In genomic region chr9:132411091-132411508, GRCh38 we compare ENCODE assay signal across 9 cellular contexts. TPM values are rescaled to one million over a fixed set of nuclear protein-coding genes. Genes with fewer than 3 reads are reported as not detected.
A peak's percentile ranks its signal among the peaks of the same experiment; 100 is the strongest.
DNase-seq lines count a peak whose midpoint lies in the region; ATAC-seq and TF ChIP-seq lines count a peak whose summit lies in the region.
"Had no signal": no experiment of that assay in that cellular context is flagged by ENCODE, and none has a peak within 500 bp of the region (broad histone marks: within the 10 kb centered on the region; RNA-seq: fewer than 3 reads in every experiment).

No MANE protein-coding gene starts in this region.

- H3K4me1 ChIP-seq in colonic mucosa (peaks cover 18% of the 10 kb centered on the region), lower lobe of right lung (peaks cover 29% of the 10 kb centered on the region)

- H3K4me3 ChIP-seq in colonic mucosa = peak overlapping the region; percentile 36
- peak overlapping the region; percentile 58 for H3K4me3 ChIP-seq in lower lobe of right lung

- H3K36me3 ChIP-seq in colonic mucosa = no peaks in the 10 kb centered on the region
- H3K36me3 ChIP-seq in lower lobe of right lung = no peaks in the 10 kb centered on the region
- H3K36me3 ChIP-seq: neutrophil had no signal

- peaks cover 20% of the 10 kb centered on the region for H3K27me3 ChIP-seq in colonic mucosa
- peaks cover 66% of the 10 kb centered on the region for H3K27me3 ChIP-seq in lower lobe of right lung (ENCODE audit: low read depth)

- no peak overlapping the region for H3K9ac ChIP-seq in colonic mucosa (ENCODE audit: low read depth in 2 of 2, low read length in 2 of 2)

- no peaks in the 10 kb centered on the region for H3K9me3 ChIP-seq in colonic mucosa
- H3K9me3 ChIP-seq in lower lobe of right lung = no peaks in the 10 kb centered on the region
- H3K9me3 ChIP-seq: neutrophil had no signal

- intact Hi-C loops in colonic mucosa (cut with DNase I) = loop anchor here (5.0 to 10.0 kb wide), 3 partner anchors 166 to 386 kb away; no protein-coding TSS in a partner anchor
- intact Hi-C loops in lower lobe of right lung (cut with DNase I) = no loop called here

- H3K27ac ChIP-seq in colonic mucosa = no peak overlapping the region
- no peak overlapping the region for H3K27ac ChIP-seq in lower lobe of right lung
- H3K27ac ChIP-seq: neutrophil had no signal

- ATAC-seq in lower lobe of right lung = peak; percentile 60 to 72

- DNase-seq in SKM-1 treated with dmso at 0.1 percent for 144 hours (lab: John Stamatoyannopoulos, UW; ENCODE audit: unreplicated experiment) (peak; percentile 2), SKM-1 (lab: John Stamatoyannopoulos, UW; ENCODE audit: unreplicated experiment) (no peak), NCI-H2029 (lab: John Stamatoyannopoulos, UW) (peak; percentile 84), colonic mucosa (peak; percentile 53), lower lobe of right lung (peak; percentile 60), pons (ENCODE audit: low spot score) (no peak)
- peak; percentile 82 for DNase-seq in activated CD4-positive, alpha-beta T cell treated with anti-CD3 and anti-CD28 coated beads for 48 hours
- peak; percentile 81 for DNase-seq in stimulated activated CD8-positive, alpha-beta memory T cell treated with anti-CD3 and anti-CD28 coated beads, Interleukin-4, amount 100 ng/mL, for 48 hours

- TF ChIP-seq CTCF in colonic mucosa (IDR thresholded peaks at IDR 0.05) (peak; percentile 63), lower lobe of right lung (IDR thresholded peaks at IDR 0.05) (peak; percentile 64)

RNA-seq across cellular contexts. Expression of gene CFAP77, which starts 1.1 kb away (rescaled TPM):
- total RNA-seq in colonic mucosa (not detected), lower lobe of right lung (3.7 TPM)

RNA-seq across cellular contexts. Expression of gene TTF1, which starts 4.5 kb away (rescaled TPM):
- total RNA-seq in colonic mucosa (10 to 100 TPM; 11.1 to 11.2 TPM), lower lobe of right lung (12.3 TPM)

RNA-seq across cellular contexts. Expression of gene SETX, which starts 56.3 kb away (rescaled TPM):
- total RNA-seq in colonic mucosa (10 to 100 TPM; 25.8 to 36.8 TPM), lower lobe of right lung (59.3 TPM)

Comparison
In these comparisons a context has a peak if more than half of its experiments do, and no peak if none do; other contexts are left out.
1. DNase-seq: peak in SKM-1 treated with dmso at 0.1 percent for 144 hours (single experiment), NCI-H2029 (single experiment), activated CD4-positive, alpha-beta T cell treated with anti-CD3 and anti-CD28 coated beads for 48 hours (single experiment), colonic mucosa (single experiment), lower lobe of right lung (single experiment) and stimulated activated CD8-positive, alpha-beta memory T cell treated with anti-CD3 and anti-CD28 coated beads, Interleukin-4, amount 100 ng/mL, for 48 hours (single experiment); none in SKM-1 (single experiment) and pons (single experiment).